Comparison of ENCODE assay signal across 20 cellular contexts in the genomic region with DNA sequence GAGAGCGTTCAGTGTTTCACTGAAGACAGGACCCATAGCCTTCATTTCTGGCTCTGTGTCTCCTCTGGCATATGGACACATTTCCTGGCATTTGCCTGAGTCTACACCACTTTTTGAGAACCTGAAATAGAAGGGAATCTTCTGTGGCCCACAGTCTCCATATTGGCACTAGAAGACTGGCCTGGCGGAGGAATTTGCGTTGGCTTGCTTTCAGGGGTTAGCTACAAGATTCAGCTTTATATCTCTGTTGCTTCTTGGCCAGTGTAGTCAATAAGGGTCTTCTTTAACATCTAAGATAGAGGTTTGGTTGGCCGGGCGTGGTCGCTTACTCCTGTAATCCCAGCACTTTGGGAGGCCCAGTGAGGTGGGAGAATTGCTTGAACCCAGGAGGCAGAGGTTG. TPM values are rescaled to one million over a fixed set of nuclear protein-coding genes. Genes with fewer than 3 reads are reported as not detected.
"Had no signal": no experiment of that assay in that cellular context is flagged by ENCODE, and none has a peak within 500 bp of the region (broad histone marks: within the 10 kb centered on the region; RNA-seq: fewer than 3 reads in every experiment).

No MANE protein-coding gene starts in this region.

- DNase-seq: activated B cell treated with CpG ODN at 0.5 μM for 24 hours; activated CD4-positive, alpha-beta T cell treated with anti-CD3 and anti-CD28 coated beads, Interleukin-2, amount 50 U/mL, for 1 hour; activated naive CD8-positive, alpha-beta T cell treated with anti-CD3 and anti-CD28 coated beads, Interleukin-2, amount 10 ng/mL, durations not matched to agents 7 days and 5 days; anterior cingulate cortex; cortex of kidney; effector CD8-positive, alpha-beta T cell; kidney glomerular epithelial cell; naive thymus-derived CD8-positive, alpha-beta T cell; psoas muscle; right lobe of liver; stimulated activated CD4-positive, alpha-beta T cell treated with anti-CD3 and anti-CD28 coated beads, Interleukin-2, amount 100 ng/mL, for 24 hours; stimulated activated naive CD4-positive, alpha-beta T cell; substantia nigra; T-helper 17 cell; trophoblast cell had no signal

- H3K27me3 Mint-ChIP-seq: activated B cell treated with CpG ODN at 0.5 μM for 24 hours; activated naive CD8-positive, alpha-beta T cell treated with anti-CD3 and anti-CD28 coated beads, Interleukin-2, amount 10 ng/mL, durations not matched to agents 7 days and 5 days; naive thymus-derived CD8-positive, alpha-beta T cell; T-helper 17 cell had no signal

- H3K9me3 Mint-ChIP-seq: activated B cell treated with CpG ODN at 0.5 μM for 24 hours; activated naive CD8-positive, alpha-beta T cell treated with anti-CD3 and anti-CD28 coated beads, Interleukin-2, amount 10 ng/mL, durations not matched to agents 7 days and 5 days; naive thymus-derived CD8-positive, alpha-beta T cell had no signal

- H3K9me3 ChIP-seq: gastroesophageal sphincter, psoas muscle, right lobe of liver had no signal

- H3K4me3 ChIP-seq: gastroesophageal sphincter, hepatocyte, lung, psoas muscle, right lobe of liver had no signal

- H3K4me1 ChIP-seq: gastroesophageal sphincter, psoas muscle, right lobe of liver had no signal

- H3K27ac Mint-ChIP-seq: activated B cell treated with CpG ODN at 0.5 μM for 24 hours; activated naive CD8-positive, alpha-beta T cell treated with anti-CD3 and anti-CD28 coated beads, Interleukin-2, amount 10 ng/mL, durations not matched to agents 7 days and 5 days; T-helper 17 cell had no signal

- H3K27ac ChIP-seq: epithelial cell of prostate, gastroesophageal sphincter, hepatocyte, psoas muscle, right lobe of liver had no signal

- H3K4me3 Mint-ChIP-seq: activated B cell treated with CpG ODN at 0.5 μM for 24 hours; activated naive CD8-positive, alpha-beta T cell treated with anti-CD3 and anti-CD28 coated beads, Interleukin-2, amount 10 ng/mL, durations not matched to agents 7 days and 5 days; naive thymus-derived CD8-positive, alpha-beta T cell; T-helper 17 cell had no signal

- H3K27me3 ChIP-seq: gastroesophageal sphincter, hepatocyte, right lobe of liver had no signal

RNA-seq across cellular contexts. Expression of a gene that starts 12.8 kb away (rescaled TPM):
- total RNA-seq: bronchial epithelial cell, gastroesophageal sphincter, hepatocyte had no signal
- polyA plus RNA-seq: hepatocyte; naive thymus-derived CD8-positive, alpha-beta T cell had no signal
